In the genomic region with DNA sequence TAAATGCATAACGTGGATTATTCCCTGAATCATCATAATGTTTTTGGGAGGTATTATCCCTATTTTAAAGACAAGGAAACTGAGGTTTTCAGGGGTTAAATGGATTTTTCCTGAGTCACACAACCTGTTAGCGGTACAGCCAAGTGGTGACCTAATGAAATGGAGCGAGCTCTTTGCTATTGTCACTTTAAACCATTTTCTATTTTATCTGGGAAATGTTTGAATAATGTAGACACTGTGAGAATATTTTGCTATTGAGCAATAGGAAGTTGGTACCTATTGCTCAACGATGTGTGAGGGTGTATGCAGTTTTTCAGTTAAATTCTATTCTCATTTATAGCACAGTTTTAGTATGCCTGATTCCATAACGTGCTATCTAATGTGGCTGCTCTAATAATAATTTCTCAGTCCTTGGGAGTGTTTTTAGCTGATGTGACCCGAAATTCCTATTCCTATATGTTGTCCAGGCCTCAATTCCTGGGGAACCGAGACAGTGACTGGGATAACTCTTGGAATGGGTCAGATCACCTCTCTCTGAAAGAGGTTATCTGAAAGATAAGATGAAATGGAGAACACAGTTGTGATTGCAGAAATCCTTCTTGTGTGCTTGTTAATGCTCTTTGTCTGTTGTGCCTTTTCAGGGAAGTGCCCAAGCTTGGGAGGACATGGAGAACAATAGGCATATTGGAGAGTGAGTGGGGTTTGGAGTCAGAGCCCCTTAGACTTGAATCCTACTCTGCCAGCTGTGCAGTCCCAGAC, we compare ENCODE assay signal across 2 cellular contexts.
TF ChIP-seq lines count a peak whose summit lies in the region.

No MANE protein-coding gene starts in this region.

TF ChIP-seq in HepG2, 621 proteins besides CTCF, POLR2A, EP300 and RAD21 (continued from another document):
- TF ChIP-seq, protein P1, sequence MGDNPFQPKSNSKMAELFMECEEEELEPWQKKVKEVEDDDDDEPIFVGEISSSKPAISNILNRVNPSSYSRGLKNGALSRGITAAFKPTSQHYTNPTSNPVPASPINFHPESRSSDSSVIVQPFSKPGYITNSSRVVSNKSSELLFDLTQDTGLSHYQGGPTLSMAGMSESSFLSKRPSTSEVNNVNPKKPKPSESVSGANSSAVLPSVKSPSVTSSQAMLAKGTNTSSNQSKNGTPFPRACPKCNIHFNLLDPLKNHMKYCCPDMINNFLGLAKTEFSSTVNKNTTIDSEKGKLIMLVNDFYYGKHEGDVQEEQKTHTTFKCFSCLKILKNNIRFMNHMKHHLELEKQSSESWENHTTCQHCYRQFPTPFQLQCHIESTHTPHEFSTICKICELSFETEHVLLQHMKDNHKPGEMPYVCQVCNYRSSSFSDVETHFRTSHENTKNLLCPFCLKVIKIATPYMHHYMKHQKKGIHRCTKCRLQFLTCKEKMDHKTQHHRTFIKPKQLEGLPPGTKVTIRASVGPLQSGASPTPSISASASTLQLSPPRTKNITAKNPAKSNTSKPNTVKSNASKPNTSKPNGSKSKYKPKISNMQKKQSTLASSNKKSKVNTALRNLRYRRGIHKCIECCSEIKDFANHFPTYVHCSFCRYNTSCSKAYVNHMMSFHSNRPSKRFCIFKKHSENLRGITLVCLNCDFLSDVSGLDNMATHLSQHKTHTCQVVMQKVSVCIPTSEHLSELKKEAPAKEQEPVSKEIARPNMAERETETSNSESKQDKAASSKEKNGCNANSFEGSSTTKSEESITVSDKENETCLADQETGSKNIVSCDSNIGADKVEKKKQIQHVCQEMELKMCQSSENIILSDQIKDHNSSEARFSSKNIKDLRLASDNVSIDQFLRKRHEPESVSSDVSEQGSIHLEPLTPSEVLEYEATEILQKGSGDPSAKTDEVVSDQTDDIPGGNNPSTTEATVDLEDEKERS (CRISPR knock-in tag; IDR thresholded peaks at IDR 0.05), result no peak
- TF ChIP-seq MAFK (conservative IDR thresholded peaks at IDR 0.05 in 1 of 2, IDR thresholded peaks at IDR 0.05 in 1 of 2; ENCODE audit: low read length in 2 of 2) (peak in 1 of 2 experiments; percentile 24; a peak in 1 of 4 replicates), POGZ (CRISPR knock-in tag; IDR thresholded peaks at IDR 0.05) (no peak), MEIS1 (CRISPR knock-in tag; IDR thresholded peaks at IDR 0.05; ENCODE audit: borderline replicate concordance) (no peak), CEBPG (CRISPR knock-in tag; IDR thresholded peaks at IDR 0.05) (peak; percentile 62), ZZZ3 (CRISPR knock-in tag; IDR thresholded peaks at IDR 0.05; ENCODE audit: borderline replicate concordance) (no peak), ZNF138 (CRISPR knock-in tag; IDR thresholded peaks at IDR 0.05; ENCODE audit: low read depth) (no peak), CEBPB (IDR thresholded peaks at IDR 0.05; ENCODE audit: borderline replicate concordance, low read depth, low read length) (peak; percentile 90), EED (CRISPR knock-in tag; IDR thresholded peaks at IDR 0.05) (no peak)

TF ChIP-seq in SK-N-SH, 30 proteins besides CTCF, POLR2A, EP300 and RAD21 (continued from another document):
- TF ChIP-seq EZH2phosphoT487 (IDR thresholded peaks at IDR 0.05; ENCODE audit: borderline replicate concordance, low read depth) (no peak), YY1 (IDR thresholded peaks at IDR 0.05; ENCODE audit: low read depth) (no peak), MEF2A (IDR thresholded peaks at IDR 0.05; ENCODE audit: borderline replicate concordance, low read depth) (no peak), FOXM1 (IDR thresholded peaks at IDR 0.05; ENCODE audit: low read depth) (no peak), TAF1 (IDR thresholded peaks at IDR 0.05; ENCODE audit: borderline replicate concordance, low read depth, low read length) (no peak), REST (IDR thresholded peaks at IDR 0.05; ENCODE audit: low read depth, low read length) (no peak), NRF1 (IDR thresholded peaks at IDR 0.05; ENCODE audit: low read depth, low read length) (no peak), ELF1 (IDR thresholded peaks at IDR 0.05) (no peak), RFX5 (IDR thresholded peaks at IDR 0.05; ENCODE audit: low read length) (no peak), USF1 (IDR thresholded peaks at IDR 0.05; ENCODE audit: borderline replicate concordance, low read depth) (no peak), MXI1 (IDR thresholded peaks at IDR 0.05; ENCODE audit: low read depth, low read length) (no peak), GATA2 (CRISPR knock-in tag; IDR thresholded peaks at IDR 0.05) (no peak)
- TF ChIP-seq, protein P2, sequence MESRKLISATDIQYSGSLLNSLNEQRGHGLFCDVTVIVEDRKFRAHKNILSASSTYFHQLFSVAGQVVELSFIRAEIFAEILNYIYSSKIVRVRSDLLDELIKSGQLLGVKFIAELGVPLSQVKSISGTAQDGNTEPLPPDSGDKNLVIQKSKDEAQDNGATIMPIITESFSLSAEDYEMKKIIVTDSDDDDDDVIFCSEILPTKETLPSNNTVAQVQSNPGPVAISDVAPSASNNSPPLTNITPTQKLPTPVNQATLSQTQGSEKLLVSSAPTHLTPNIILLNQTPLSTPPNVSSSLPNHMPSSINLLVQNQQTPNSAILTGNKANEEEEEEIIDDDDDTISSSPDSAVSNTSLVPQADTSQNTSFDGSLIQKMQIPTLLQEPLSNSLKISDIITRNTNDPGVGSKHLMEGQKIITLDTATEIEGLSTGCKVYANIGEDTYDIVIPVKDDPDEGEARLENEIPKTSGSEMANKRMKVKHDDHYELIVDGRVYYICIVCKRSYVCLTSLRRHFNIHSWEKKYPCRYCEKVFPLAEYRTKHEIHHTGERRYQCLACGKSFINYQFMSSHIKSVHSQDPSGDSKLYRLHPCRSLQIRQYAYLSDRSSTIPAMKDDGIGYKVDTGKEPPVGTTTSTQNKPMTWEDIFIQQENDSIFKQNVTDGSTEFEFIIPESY (IDR thresholded peaks at IDR 0.05; ENCODE audit: borderline replicate concordance, low read depth), result no peak
